Comparison of ENCODE assay signal across 18 cellular contexts in the genomic region with DNA sequence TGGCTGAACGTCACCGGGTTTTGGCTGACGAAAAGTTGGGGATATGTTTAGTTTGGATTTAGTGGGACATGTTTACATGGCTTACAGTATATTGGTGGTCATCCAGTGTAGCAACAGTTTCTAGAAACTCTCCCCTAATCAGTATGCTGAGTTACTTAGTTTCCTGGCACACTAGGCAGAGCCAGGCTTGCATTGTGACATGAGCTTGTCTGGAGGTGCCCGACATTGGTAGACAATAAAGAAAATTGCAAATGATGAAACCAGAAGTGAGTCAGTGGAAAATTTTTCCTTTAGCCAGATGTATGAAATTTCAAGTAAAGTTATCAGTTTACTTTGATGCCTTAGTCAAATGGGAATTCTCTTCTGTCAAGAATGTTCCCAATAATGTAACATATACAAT.
DNase-seq lines count a peak whose midpoint lies in the region; ATAC-seq and TF ChIP-seq lines count a peak whose summit lies in the region.
"Had no signal": no experiment of that assay in that cellular context is flagged by ENCODE, and none has a peak within 500 bp of the region (broad histone marks: within the 10 kb centered on the region; RNA-seq: fewer than 3 reads in every experiment).

No MANE protein-coding gene starts in this region.

- H3K4me1 Mint-ChIP-seq in activated CD4-positive, alpha-beta T cell treated with anti-CD3 and anti-CD28 coated beads, Interleukin-2, amount 10 ng/mL, durations not matched to agents 7 days and 5 days, result no peaks in the 10 kb centered on the region
- no peaks in the 10 kb centered on the region for H3K4me1 Mint-ChIP-seq in stimulated activated memory B cell treated with anti-CD40 and anti-IgM and Interleukin-4, amounts not matched to agents 10 μg/mL and 1 μg/mL and 100 μg/mL, for 72 hours
- no peaks in the 10 kb centered on the region for H3K4me1 Mint-ChIP-seq in activated CD4-positive, alpha-beta memory T cell treated with anti-CD3 and anti-CD28 coated beads, Interleukin-2, amount 10 ng/mL, durations not matched to agents 7 days and 5 days

- H3K27me3 ChIP-seq in RWPE2 (ENCODE audit: insufficient read depth, poor library complexity, severe bottlenecking) (no peaks in the 10 kb centered on the region), vagina (no peaks in the 10 kb centered on the region)
- H3K27me3 ChIP-seq: BE2C, SJCRH30 had no signal

- H3K4me3 Mint-ChIP-seq in activated CD4-positive, alpha-beta T cell treated with anti-CD3 and anti-CD28 coated beads, Interleukin-2, amount 10 ng/mL, durations not matched to agents 7 days and 5 days, result no peak overlapping the region
- no peak overlapping the region for H3K4me3 Mint-ChIP-seq in stimulated activated memory B cell treated with anti-CD40 and anti-IgM and Interleukin-4, amounts not matched to agents 10 μg/mL and 1 μg/mL and 100 μg/mL, for 72 hours
- no peak overlapping the region for H3K4me3 Mint-ChIP-seq in activated CD4-positive, alpha-beta memory T cell treated with anti-CD3 and anti-CD28 coated beads, Interleukin-2, amount 10 ng/mL, durations not matched to agents 7 days and 5 days

- H3K27me3 Mint-ChIP-seq in activated CD4-positive, alpha-beta T cell treated with anti-CD3 and anti-CD28 coated beads, Interleukin-2, amount 10 ng/mL, durations not matched to agents 7 days and 5 days, result no peaks in the 10 kb centered on the region
- H3K27me3 Mint-ChIP-seq in stimulated activated memory B cell treated with anti-CD40 and anti-IgM and Interleukin-4, amounts not matched to agents 10 μg/mL and 1 μg/mL and 100 μg/mL, for 72 hours, result peaks cover 12% of the 10 kb centered on the region
- no peaks in the 10 kb centered on the region for H3K27me3 Mint-ChIP-seq in activated CD4-positive, alpha-beta memory T cell treated with anti-CD3 and anti-CD28 coated beads, Interleukin-2, amount 10 ng/mL, durations not matched to agents 7 days and 5 days

- H3K36me3 Mint-ChIP-seq in activated CD4-positive, alpha-beta T cell treated with anti-CD3 and anti-CD28 coated beads, Interleukin-2, amount 10 ng/mL, durations not matched to agents 7 days and 5 days (ENCODE audit: low read depth), result no peaks in the 10 kb centered on the region
- no peaks in the 10 kb centered on the region for H3K36me3 Mint-ChIP-seq in stimulated activated memory B cell treated with anti-CD40 and anti-IgM and Interleukin-4, amounts not matched to agents 10 μg/mL and 1 μg/mL and 100 μg/mL, for 72 hours
- H3K36me3 Mint-ChIP-seq in activated CD4-positive, alpha-beta memory T cell treated with anti-CD3 and anti-CD28 coated beads, Interleukin-2, amount 10 ng/mL, durations not matched to agents 7 days and 5 days (ENCODE audit: low read depth), result no peaks in the 10 kb centered on the region

- no peak overlapping the region for H3K4me3 ChIP-seq in RWPE2 (ENCODE audit: severe bottlenecking)
- H3K4me3 ChIP-seq in choroid plexus epithelial cell (ENCODE audit: low read depth, low read length), result no peak overlapping the region
- H3K4me3 ChIP-seq in vagina, result no peak overlapping the region
- H3K4me3 ChIP-seq: K562, SJCRH30 had no signal

- POLR2A ChIA-PET in activated CD4-positive, alpha-beta T cell treated with anti-CD3 and anti-CD28 coated beads, Interleukin-2, amount 10 ng/mL, durations not matched to agents 7 days and 5 days (lab: Charles Lee), result no interaction called here
- POLR2A ChIA-PET in activated CD4-positive, alpha-beta memory T cell treated with anti-CD3 and anti-CD28 coated beads, Interleukin-2, amount 10 ng/mL, durations not matched to agents 7 days and 5 days (lab: Charles Lee), result no interaction called here

- H3K4me1 ChIP-seq in RWPE2 (ENCODE audit: insufficient read depth, poor library complexity, severe bottlenecking) (peaks cover 8% of the 10 kb centered on the region), vagina (no peaks in the 10 kb centered on the region)
- H3K4me1 ChIP-seq: BE2C, SJCRH30 had no signal

- peak overlapping the region; percentile 58 for H3K27ac ChIP-seq in RWPE2 (ENCODE audit: poor library complexity, severe bottlenecking)
- no peak overlapping the region for H3K27ac ChIP-seq in vagina
- H3K27ac ChIP-seq: SJCRH30 had no signal

- ATAC-seq in RWPE2 (ENCODE audit: low read depth), result peak; percentile 83
- no peak for ATAC-seq in stimulated activated memory B cell treated with anti-CD40 and anti-IgM and Interleukin-4, amounts not matched to agents 10 μg/mL and 1 μg/mL and 100 μg/mL, for 72 hours
- ATAC-seq: K562 had no signal

- H3K36me3 ChIP-seq in RWPE2 (ENCODE audit: low read depth) (no peaks in the 10 kb centered on the region), vagina (no peaks in the 10 kb centered on the region)
- H3K36me3 ChIP-seq: BE2C, SJCRH30 had no signal

- TF ChIP-seq CTCF in RWPE2 (IDR thresholded peaks at IDR 0.05; ENCODE audit: poor library complexity, severe bottlenecking), result no peak
- TF ChIP-seq CTCF in choroid plexus epithelial cell (conservative IDR thresholded peaks at IDR 0.05; ENCODE audit: low read depth, low read length), result no peak
- TF ChIP-seq CTCF in vagina (IDR thresholded peaks at IDR 0.05), result no peak

- intact Hi-C loops in vagina (cut with DNase I), result no loop called here

- peaks cover 3% of the 10 kb centered on the region for H3K9me3 Mint-ChIP-seq in activated CD4-positive, alpha-beta T cell treated with anti-CD3 and anti-CD28 coated beads, Interleukin-2, amount 10 ng/mL, durations not matched to agents 7 days and 5 days
- peaks cover 3% of the 10 kb centered on the region for H3K9me3 Mint-ChIP-seq in stimulated activated memory B cell treated with anti-CD40 and anti-IgM and Interleukin-4, amounts not matched to agents 10 μg/mL and 1 μg/mL and 100 μg/mL, for 72 hours
- H3K9me3 Mint-ChIP-seq in activated CD4-positive, alpha-beta memory T cell treated with anti-CD3 and anti-CD28 coated beads, Interleukin-2, amount 10 ng/mL, durations not matched to agents 7 days and 5 days, result no peaks in the 10 kb centered on the region

- CTCF ChIA-PET in activated CD4-positive, alpha-beta T cell treated with anti-CD3 and anti-CD28 coated beads, Interleukin-2, amount 10 ng/mL, durations not matched to agents 7 days and 5 days (lab: Charles Lee), result no interaction called here
- CTCF ChIA-PET in activated CD4-positive, alpha-beta memory T cell treated with anti-CD3 and anti-CD28 coated beads, Interleukin-2, amount 10 ng/mL, durations not matched to agents 7 days and 5 days (lab: Charles Lee), result no interaction called here

- TF ChIP-seq POLR2A in vagina (IDR thresholded peaks at IDR 0.05), result no peak

- no peak overlapping the region for H3K27ac Mint-ChIP-seq in activated CD4-positive, alpha-beta T cell treated with anti-CD3 and anti-CD28 coated beads, Interleukin-2, amount 10 ng/mL, durations not matched to agents 7 days and 5 days
- no peak overlapping the region for H3K27ac Mint-ChIP-seq in stimulated activated memory B cell treated with anti-CD40 and anti-IgM and Interleukin-4, amounts not matched to agents 10 μg/mL and 1 μg/mL and 100 μg/mL, for 72 hours
- H3K27ac Mint-ChIP-seq in activated CD4-positive, alpha-beta memory T cell treated with anti-CD3 and anti-CD28 coated beads, Interleukin-2, amount 10 ng/mL, durations not matched to agents 7 days and 5 days, result no peak overlapping the region

- DNase-seq in RWPE2 (ENCODE audit: low spot score), result no peak
- peak; percentile 31 for DNase-seq in choroid plexus epithelial cell (ENCODE audit: low read depth)
- peak; percentile 27 for DNase-seq in fibroblast of peridontal ligament (ENCODE audit: extremely low read depth)
- no peak for DNase-seq in vagina (ENCODE audit: extremely low spot score in 2 of 2)
- no peak for DNase-seq in activated CD4-positive, alpha-beta T cell treated with anti-CD3 and anti-CD28 coated beads, Interleukin-2, amount 10 ng/mL, durations not matched to agents 7 days and 5 days
- no peak for DNase-seq in activated CD4-positive, alpha-beta memory T cell treated with anti-CD3 and anti-CD28 coated beads, Interleukin-2, amount 10 ng/mL, durations not matched to agents 7 days and 5 days
- DNase-seq: BE2C, DMS53, GDM1, NCI-H1092 treated with DMSO at 0.1 percent for 48 hours, NCI-H146, NCI-H2029 treated with DMSO at 0.1 percent for 48 hours, NCI-H226, NCI-H510A treated with DMSO at 0.1 percent for 48 hours, NCI-H748 treated with DMSO at 0.1 percent for 48 hours, SJCRH30 had no signal

- H3K9me3 ChIP-seq in RWPE2 (ENCODE audit: severe bottlenecking) (no peaks in the 10 kb centered on the region), vagina (no peaks in the 10 kb centered on the region)
- H3K9me3 ChIP-seq: BE2C had no signal

Comparison
In these comparisons a context has a peak if more than half of its experiments do, and no peak if none do; other contexts are left out.
1. DNase-seq: peak in choroid plexus epithelial cell (single experiment) and fibroblast of peridontal ligament (single experiment); none in RWPE2 (single experiment), vagina (0 of 2), activated CD4-positive, alpha-beta T cell treated with anti-CD3 and anti-CD28 coated beads, Interleukin-2, amount 10 ng/mL, durations not matched to agents 7 days and 5 days (single experiment) and activated CD4-positive, alpha-beta memory T cell treated with anti-CD3 and anti-CD28 coated beads, Interleukin-2, amount 10 ng/mL, durations not matched to agents 7 days and 5 days (single experiment).